Comparison of ENCODE assay signal across 25 cellular contexts in genomic region chr4:94369046-94369445, GRCh38. TPM values are rescaled to one million over a fixed set of nuclear protein-coding genes. Genes with fewer than 3 reads are reported as not detected.
A peak's percentile ranks its signal among the peaks of the same experiment; 100 is the strongest.
DNase-seq lines count a peak whose midpoint lies in the region; ATAC-seq and TF ChIP-seq lines count a peak whose summit lies in the region.
"Had no signal": no experiment of that assay in that cellular context is flagged by ENCODE, and none has a peak within 500 bp of the region (broad histone marks: within the 10 kb centered on the region; RNA-seq: fewer than 3 reads in every experiment).

No MANE protein-coding gene starts in this region.

- POLR2A ChIA-PET in CD8-positive, alpha-beta T cell (lab: Charles Lee): no interaction called here

- no TSS peak for BruUV-seq in Calu3 (replicated peaks; lab: Mats Ljungman, UMichigan)

- H3K27me3 ChIP-seq in CD8-positive, alpha-beta T cell (ENCODE audit: insufficient read depth, low read length): no peaks in the 10 kb centered on the region
- H3K27me3 ChIP-seq: BE2C; BLaER1 treated with 17β-estradiol and CSF1 and Interleukin-3, amounts not matched to agents 10 nM and 100 nM had no signal

- H3K4me1 ChIP-seq in CD8-positive, alpha-beta T cell (ENCODE audit: insufficient read depth, low read length): no peaks in the 10 kb centered on the region
- H3K4me1 ChIP-seq: A549, Caco-2 had no signal

- TF ChIP-seq CTCF in Calu3 (IDR thresholded peaks at IDR 0.05; ENCODE audit: unreplicated experiment): no peak
- TF ChIP-seq CTCF in choroid plexus epithelial cell (conservative IDR thresholded peaks at IDR 0.05; ENCODE audit: low read depth, low read length): no peak
- TF ChIP-seq CTCF in CD8-positive, alpha-beta T cell (IDR thresholded peaks at IDR 0.05): no peak

- no peak overlapping the region for H3K27ac ChIP-seq in CD8-positive, alpha-beta T cell (ENCODE audit: low read depth, low read length)
- H3K27ac ChIP-seq: A549; BLaER1 treated with 17β-estradiol and CSF1 and Interleukin-3, amounts not matched to agents 10 nM and 100 nM had no signal

- intact Hi-C loops in Calu3 (cut with micrococcal nuclease; ENCODE audit: unreplicated experiment): no loop called here
- intact Hi-C loops in CD8-positive, alpha-beta T cell (cut with DNase I, micrococcal nuclease): no loop called here

- H3K9me3 ChIP-seq in T-helper 17 cell (ENCODE audit: control insufficient read depth, low read length, poor library complexity, severe bottlenecking): no peaks in the 10 kb centered on the region
- H3K9me3 ChIP-seq in CD8-positive, alpha-beta T cell (ENCODE audit: low read length): no peaks in the 10 kb centered on the region
- H3K9me3 ChIP-seq: A549, BE2C, Caco-2 had no signal

- DNase-seq in Calu3 (no peak), SK-MEL-5 (ENCODE audit: low read depth, low spot score) (peak; percentile 68), choroid plexus epithelial cell (ENCODE audit: low read depth) (peak; percentile 22), T-helper 17 cell (no peak)
- no peak for DNase-seq in CD8-positive, alpha-beta T cell
- DNase-seq: 8988T; ACHN; AML-193; BE2C; Caco-2; CD4-positive, alpha-beta T cell; DMS 273 treated with DMSO at 0.1 percent for 48 hours; DMS79; EL; GDM1; H9 had no signal

- H3K4me3 Mint-ChIP-seq in Calu3 (ENCODE audit: low read depth, unreplicated experiment) (no peak overlapping the region), T-helper 17 cell (no peak overlapping the region)
- no peak overlapping the region for H3K4me3 Mint-ChIP-seq in CD8-positive, alpha-beta T cell
- H3K4me3 Mint-ChIP-seq: CD14-positive monocyte; CD4-positive, alpha-beta T cell; GM23338; H9 had no signal

- H3K4me1 Mint-ChIP-seq in Calu3 (ENCODE audit: low read depth, unreplicated experiment) (peaks cover 30% of the 10 kb centered on the region), T-helper 17 cell (no peaks in the 10 kb centered on the region)
- H3K4me1 Mint-ChIP-seq in CD8-positive, alpha-beta T cell (ENCODE audit: low read depth): no peaks in the 10 kb centered on the region
- H3K4me1 Mint-ChIP-seq: CD14-positive monocyte, GM23338, H9 had no signal

- no peak overlapping the region for H3K4me3 ChIP-seq in choroid plexus epithelial cell (ENCODE audit: low read depth, low read length)
- H3K4me3 ChIP-seq in CD8-positive, alpha-beta T cell (ENCODE audit: low read depth, low read length): no peak overlapping the region
- H3K4me3 ChIP-seq: A549; BLaER1 treated with 17β-estradiol and CSF1 and Interleukin-3, amounts not matched to agents 10 nM and 100 nM; GM12878; GM23338 had no signal

- H3K9me3 Mint-ChIP-seq in Calu3 (ENCODE audit: low read depth, unreplicated experiment): no peaks in the 10 kb centered on the region
- peaks cover 9% of the 10 kb centered on the region for H3K9me3 Mint-ChIP-seq in CD8-positive, alpha-beta T cell
- H3K9me3 Mint-ChIP-seq: CD4-positive, alpha-beta T cell had no signal

- no peak for ATAC-seq in HG03196 (IDR thresholded peaks at IDR 0.05; ENCODE audit: unreplicated experiment)
- no peak for ATAC-seq in T-helper 17 cell
- ATAC-seq in CD8-positive, alpha-beta T cell: no peak
- no peak for ATAC-seq in HG02759 (IDR thresholded peaks at IDR 0.05; ENCODE audit: unreplicated experiment)
- ATAC-seq: A549, GM12878, GM23338, HCT116 had no signal

- no peaks in the 10 kb centered on the region for H3K36me3 Mint-ChIP-seq in Calu3 (ENCODE audit: insufficient read depth, unreplicated experiment)
- no peaks in the 10 kb centered on the region for H3K36me3 Mint-ChIP-seq in T-helper 17 cell (ENCODE audit: low read depth)
- H3K36me3 Mint-ChIP-seq in CD8-positive, alpha-beta T cell: no peaks in the 10 kb centered on the region
- H3K36me3 Mint-ChIP-seq: CD14-positive monocyte had no signal

- H3K27me3 Mint-ChIP-seq in Calu3 (ENCODE audit: unreplicated experiment) (no peaks in the 10 kb centered on the region), T-helper 17 cell (peaks cover 24% of the 10 kb centered on the region)
- H3K27me3 Mint-ChIP-seq in CD8-positive, alpha-beta T cell (ENCODE audit: low read depth): peaks cover 8% of the 10 kb centered on the region
- H3K27me3 Mint-ChIP-seq: CD4-positive, alpha-beta T cell had no signal

- H3K27ac Mint-ChIP-seq in Calu3 (ENCODE audit: unreplicated experiment): peak overlapping the region; percentile 44
- no peak overlapping the region for H3K27ac Mint-ChIP-seq in T-helper 17 cell
- H3K27ac Mint-ChIP-seq in CD8-positive, alpha-beta T cell: no peak overlapping the region
- H3K27ac Mint-ChIP-seq: CD4-positive, alpha-beta T cell; GM23338; H9 had no signal

- no peaks in the 10 kb centered on the region for H3K36me3 ChIP-seq in CD8-positive, alpha-beta T cell (ENCODE audit: insufficient read depth, low read length)
- H3K36me3 ChIP-seq: BE2C; BLaER1 treated with 17β-estradiol and CSF1 and Interleukin-3, amounts not matched to agents 10 nM and 100 nM had no signal

- CTCF ChIA-PET in Calu3 (lab: Charles Lee): interaction anchor here (1.0 kb wide), 1 partner anchor 38 kb away, joined by 3 read pairs; no protein-coding TSS in a partner anchor
- CTCF ChIA-PET in CD8-positive, alpha-beta T cell (lab: Charles Lee): no interaction called here

- in situ Hi-C loops in SK-MEL-5 (cut with HindIII; ENCODE audit: low pct_unique_long_range_greater_than_20kb, low sequenced_read_pairs): no loop called here

RNA-seq across cellular contexts. Expression of gene HPGDS, which starts 26.4 kb away (rescaled TPM):
- total RNA-seq in Calu3 (2022): not detected in 2 replicates
- not detected in 2 replicates for total RNA-seq in SK-MEL-5 (2014; rRNA removed; shearing (Covaris generic))
- 0.05 TPM in 1 of 2 replicates, not detected in the other for polyA plus RNA-seq in SK-MEL-5 (2015; cell fraction: cytosol; rRNA removed)
- not detected in 2 replicates for polyA plus RNA-seq in SK-MEL-5 (2015; cell fraction: nucleus; rRNA removed)
- under 1 TPM in 1 of 2 donors, not detected in 1; 0.37 TPM for total RNA-seq in T-helper 17 cell
- not detected for total RNA-seq in CD8-positive, alpha-beta T cell
- total RNA-seq: Caco-2; CD4-positive, alpha-beta T cell; GM12878; GM23338; H4; H9 had no signal
- polyA plus RNA-seq: A549, GM12878, GM23338 had no signal

Comparison
In these comparisons a context has a peak if more than half of its experiments do, and no peak if none do; other contexts are left out.
1. DNase-seq: peak in SK-MEL-5 (single experiment) and choroid plexus epithelial cell (single experiment); none in Calu3 (single experiment), T-helper 17 cell (0 of 3) and CD8-positive, alpha-beta T cell (0 of 7).